Comparison of ENCODE assay signal across 26 cellular contexts in the genomic region with DNA sequence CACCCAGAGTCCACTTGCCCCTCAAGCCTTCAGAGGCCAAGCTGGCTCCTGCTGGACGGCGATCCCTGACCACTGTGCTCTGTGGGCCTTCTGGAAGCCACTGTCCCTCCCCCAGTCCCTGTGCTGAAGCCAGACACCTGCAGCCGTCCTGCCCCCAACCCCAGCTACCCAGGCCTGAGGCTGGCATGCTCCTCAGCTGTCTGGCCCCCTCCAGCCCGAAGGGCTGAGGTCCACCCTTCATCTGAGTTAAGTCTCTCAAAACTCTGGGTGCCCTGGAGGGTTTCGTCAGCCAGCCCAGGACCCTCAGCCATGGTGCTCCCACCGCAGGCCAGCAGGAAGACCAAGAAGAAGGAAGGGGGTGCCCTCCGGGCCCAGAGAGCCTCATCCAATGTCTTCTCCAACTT. TPM values are rescaled to one million over a fixed set of nuclear protein-coding genes. Genes with fewer than 3 reads are reported as not detected.
A peak's percentile ranks its signal among the peaks of the same experiment; 100 is the strongest.
DNase-seq lines count a peak whose midpoint lies in the region; ATAC-seq and TF ChIP-seq lines count a peak whose summit lies in the region.
"Had no signal": no experiment of that assay in that cellular context is flagged by ENCODE, and none has a peak within 500 bp of the region (broad histone marks: within the 10 kb centered on the region; RNA-seq: fewer than 3 reads in every experiment).

No MANE protein-coding gene starts in this region.

- peaks cover 57 to 75% (median 69%) of the 10 kb centered on the region in 10 experiments for H3K4me1 ChIP-seq in BLaER1 treated with 17β-estradiol and CSF1 and Interleukin-3, amounts not matched to agents 10 nM and 100 nM
- peaks cover 40% of the 10 kb centered on the region for H3K4me1 ChIP-seq in OCI-LY7 (ENCODE audit: insufficient read depth, low read length, poor library complexity, severe bottlenecking)
- peaks cover 47 to 62% (median 55%) of the 10 kb centered on the region in 3 donors for H3K4me1 ChIP-seq in skeletal muscle tissue (ENCODE audit: control insufficient read depth in 3 of 3, insufficient read depth in 3 of 3, low read length in 3 of 3)

- intact Hi-C loops in OCI-LY7 (cut with micrococcal nuclease; ENCODE audit: unreplicated experiment), result loop anchor here (10.0 kb wide), 2 partner anchors 204 to 1036 kb away; a partner anchor contains a TSS

- no peak for TF ChIP-seq CTCF in OCI-LY7 (conservative IDR thresholded peaks at IDR 0.05; ENCODE audit: low read length)

- POLR2A ChIA-PET in OCI-LY7 (lab: Charles Lee), result no interaction called here

- peaks cover 0 to under 1% (median 0%) of the 10 kb centered on the region in 11 experiments; a peak in 2 of 22 replicates for H3K36me3 ChIP-seq in BLaER1 treated with 17β-estradiol and CSF1 and Interleukin-3, amounts not matched to agents 10 nM and 100 nM
- peaks cover 4% of the 10 kb centered on the region; the same call in 1 of the 2 replicates for H3K36me3 ChIP-seq in OCI-LY7 (ENCODE audit: insufficient read depth, low read length)
- no peaks in the 10 kb centered on the region for H3K36me3 ChIP-seq in skeletal muscle tissue (ENCODE audit: control insufficient read depth in 3 of 3, insufficient read depth in 3 of 3, low read length in 3 of 3)
- H3K36me3 ChIP-seq: BE2C, breast epithelium, heart left ventricle, prostate gland, sigmoid colon, tibial nerve had no signal

- no peaks in the 10 kb centered on the region for H3K27me3 ChIP-seq in BLaER1 treated with 17β-estradiol and CSF1 and Interleukin-3, amounts not matched to agents 10 nM and 100 nM
- H3K27me3 ChIP-seq in skeletal muscle tissue (ENCODE audit: control insufficient read depth in 3 of 3, insufficient read depth in 3 of 3, low read length in 3 of 3), result peaks cover 0 to 17% (median 8%) of the 10 kb centered on the region in 3 donors
- H3K27me3 ChIP-seq: BE2C, breast epithelium, heart left ventricle, SJSA1, tibial nerve had no signal

- H3K4me3 ChIP-seq in BLaER1 treated with 17β-estradiol and CSF1 and Interleukin-3, amounts not matched to agents 10 nM and 100 nM, result no peak overlapping the region
- H3K4me3 ChIP-seq in OCI-LY7 (ENCODE audit: low read depth, low read length, poor library complexity, severe bottlenecking), result no peak overlapping the region
- no peak overlapping the region for H3K4me3 ChIP-seq in skeletal muscle tissue (ENCODE audit: low read length in 3 of 3)
- H3K4me3 ChIP-seq: breast epithelium, heart left ventricle, prostate gland, sigmoid colon, SJSA1, tibial nerve had no signal

- H3K9me2 ChIP-seq in OCI-LY7 (ENCODE audit: insufficient read depth, low read length), result no peaks in the 10 kb centered on the region

- H3K9ac ChIP-seq in BLaER1 treated with 17β-estradiol and CSF1 and Interleukin-3, amounts not matched to agents 10 nM and 100 nM, result peak overlapping the region in 1 of 11 experiments; percentile 15; a peak in 1 of 22 replicates
- H3K9ac ChIP-seq in skeletal muscle tissue (ENCODE audit: low read depth in 1 of 3, low read length in 3 of 3), result peak overlapping the region in 2 of 3 donors; percentile 62 to 79

- H3K27ac ChIP-seq in BLaER1 treated with 17β-estradiol and CSF1 and Interleukin-3, amounts not matched to agents 10 nM and 100 nM, result no peak overlapping the region
- H3K27ac ChIP-seq in OCI-LY7 (ENCODE audit: low read depth, low read length, poor library complexity, severe bottlenecking) (no peak overlapping the region), skeletal muscle tissue (ENCODE audit: low read depth, low read length) (no peak overlapping the region)
- H3K27ac ChIP-seq: breast epithelium, heart left ventricle, prostate gland, sigmoid colon, SJSA1, tibial nerve had no signal

- TF ChIP-seq POLR2A in erythroblast (IDR thresholded peaks at IDR 0.05; ENCODE audit: low read length), result peak; percentile 12

- H3K9me3 ChIP-seq in BLaER1 treated with 17β-estradiol and CSF1 and Interleukin-3, amounts not matched to agents 10 nM and 100 nM (replicated peaks in 1 of 11), result no peaks in the 10 kb centered on the region
- H3K9me3 ChIP-seq in OCI-LY7 (ENCODE audit: low read length), result no peaks in the 10 kb centered on the region
- no peaks in the 10 kb centered on the region for H3K9me3 ChIP-seq in skeletal muscle tissue (ENCODE audit: control insufficient read depth in 3 of 3, low read length in 3 of 3)
- H3K9me3 ChIP-seq: BE2C, breast epithelium, heart left ventricle, prostate gland, sigmoid colon, SJSA1, tibial nerve had no signal

- no TSS peak for BruUV-seq in OCI-LY7 (replicated peaks; lab: Mats Ljungman, UMichigan)

- no peak for DNase-seq in OCI-LY7 (ENCODE audit: low spot score)
- DNase-seq in erythroblast (lab: John Stamatoyannopoulos, UW), result no peak
- no peak for DNase-seq in NCI-H1417 treated with DMSO at 0.1 percent for 48 hours (lab: John Stamatoyannopoulos, UW)
- no peak for DNase-seq in NCI-H187 (lab: John Stamatoyannopoulos, UW)
- DNase-seq: ACHN; activated CD4-positive, CD25-positive, alpha-beta regulatory T cell; activated naive CD4-positive, alpha-beta T cell treated with anti-CD3 and anti-CD28 coated beads, Interleukin-2, amount 50 U/mL, for 16 hours; BE2C; DMS79; effector CD4-positive, alpha-beta T cell; GF-D8; HCEC 1CT; Kasumi-1; NCI-H1694; NCI-H2171; NCI-H510A treated with DMSO at 0.1 percent for 48 hours; sigmoid colon; T-helper 1 cell had no signal

- H3K4me2 ChIP-seq in BLaER1 treated with 17β-estradiol and CSF1 and Interleukin-3, amounts not matched to agents 10 nM and 100 nM, result peak overlapping the region in 9 of 11 experiments; percentile 95 to 100 (median 98); a peak in 13 of 22 replicates
- H3K4me2 ChIP-seq in OCI-LY7 (ENCODE audit: low read length), result peak overlapping the region; percentile 94; the same call in 1 of the 2 replicates

- H4K20me1 ChIP-seq in BLaER1 treated with 17β-estradiol and CSF1 and Interleukin-3, amounts not matched to agents 10 nM and 100 nM, result peaks cover 0 to 10% (median 0%) of the 10 kb centered on the region in 11 experiments; a peak in 3 of 22 replicates
- H4K20me1 ChIP-seq in OCI-LY7 (ENCODE audit: insufficient read depth, low read length), result no peaks in the 10 kb centered on the region

- H2AFZ ChIP-seq in OCI-LY7 (ENCODE audit: low read length), result no peak overlapping the region

- peaks cover 5% of the 10 kb centered on the region for H3K79me2 ChIP-seq in OCI-LY7 (ENCODE audit: insufficient read depth, low read depth, low read length)

- CTCF ChIA-PET in OCI-LY7 (lab: Charles Lee; ENCODE audit: unreplicated experiment), result no interaction called here

- no peak for ATAC-seq in HG03521 (IDR thresholded peaks at IDR 0.05; ENCODE audit: unreplicated experiment)
- ATAC-seq: heart left ventricle had no signal

RNA-seq across cellular contexts. Expression of a gene that starts 4.0 kb away (rescaled TPM):
- total RNA-seq in OCI-LY7 (2014; rRNA removed; shearing (Covaris generic)), result 23.0 and 24.4 TPM in 2 replicates
- total RNA-seq in OCI-LY7 (2022) (62.2 and 67.4 TPM in 2 replicates), skeletal muscle tissue (978 TPM)

RNA-seq across cellular contexts. Expression of a gene that starts 4.3 kb away (rescaled TPM):
- total RNA-seq in OCI-LY7 (2014; rRNA removed; shearing (Covaris generic)), result 388 and 420 TPM in 2 replicates
- total RNA-seq in OCI-LY7 (2022) (276 and 359 TPM in 2 replicates), skeletal muscle tissue (220 TPM)

RNA-seq across cellular contexts. Expression of a gene that starts 10.6 kb away (rescaled TPM):
- total RNA-seq in OCI-LY7 (2014; rRNA removed; shearing (Covaris generic)), result not detected in 2 replicates
- total RNA-seq in OCI-LY7 (2022) (not detected in 2 replicates), skeletal muscle tissue (4.2 TPM)
- total RNA-seq: SJSA1 had no signal

RNA-seq across cellular contexts. Expression of a gene that starts 27.3 kb away (rescaled TPM):
- total RNA-seq in OCI-LY7 (2014; rRNA removed; shearing (Covaris generic)), result 33.8 and 43.7 TPM in 2 replicates
- total RNA-seq in OCI-LY7 (2022), result 45.9 and 50.2 TPM in 2 replicates
- 23.0 TPM for total RNA-seq in skeletal muscle tissue

RNA-seq across cellular contexts. Expression of a gene that starts 53.0 kb away (rescaled TPM):
- total RNA-seq in OCI-LY7 (2014; rRNA removed; shearing (Covaris generic)), result not detected in 2 replicates
- total RNA-seq in OCI-LY7 (2022) (not detected in 2 replicates), skeletal muscle tissue (8.9 TPM)
- total RNA-seq: SJSA1 had no signal

Comparison
In these comparisons a context has a peak if more than half of its experiments do, and no peak if none do; other contexts are left out.
1. RNA of a gene that starts 4.0 kb away (total RNA-seq): 978 TPM in skeletal muscle tissue (single experiment); 23.0 to 67.4 TPM in OCI-LY7; every median in the first group is over 10 times any median in the second.